Comparison of ENCODE assay signal across 10 cellular contexts in the genomic region with DNA sequence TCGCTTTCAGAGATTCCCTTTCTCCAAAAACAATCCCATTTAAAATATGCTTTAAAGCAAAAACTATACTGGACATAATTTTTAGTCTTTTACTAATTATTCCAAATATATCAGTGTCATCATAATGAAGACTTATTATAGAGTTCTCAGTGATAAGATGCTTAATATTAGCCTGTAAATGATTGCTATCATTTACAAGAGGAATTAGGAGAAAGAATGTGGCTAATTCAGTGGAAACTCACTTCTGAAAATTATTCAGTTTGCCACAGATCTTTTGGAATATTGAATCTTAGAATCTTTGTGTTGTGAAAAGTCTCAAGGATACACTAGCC. TPM values are rescaled to one million over a fixed set of nuclear protein-coding genes. Genes with fewer than 3 reads are reported as not detected.
DNase-seq lines count a peak whose midpoint lies in the region; ATAC-seq and TF ChIP-seq lines count a peak whose summit lies in the region.
"Had no signal": no experiment of that assay in that cellular context is flagged by ENCODE, and none has a peak within 500 bp of the region (broad histone marks: within the 10 kb centered on the region; RNA-seq: fewer than 3 reads in every experiment).

No MANE protein-coding gene starts in this region.

- H3K9me2 ChIP-seq in OCI-LY7 (ENCODE audit: insufficient read depth, low read length): no peaks in the 10 kb centered on the region

- H3K27ac ChIP-seq in C4-2B (no peak overlapping the region), OCI-LY7 (ENCODE audit: low read depth, low read length, poor library complexity, severe bottlenecking) (no peak overlapping the region), colonic mucosa (no peak overlapping the region)
- H3K27ac ChIP-seq: BLaER1 had no signal

- peaks cover 6% of the 10 kb centered on the region for H3K4me1 ChIP-seq in OCI-LY7 (ENCODE audit: insufficient read depth, low read length, poor library complexity, severe bottlenecking)
- H3K4me1 ChIP-seq in colonic mucosa: peaks cover 7% of the 10 kb centered on the region

- no peaks in the 10 kb centered on the region for H3K79me2 ChIP-seq in OCI-LY7 (ENCODE audit: insufficient read depth, low read depth, low read length)

- no peaks in the 10 kb centered on the region for H3K4me1 Mint-ChIP-seq in type B pancreatic cell (ENCODE audit: unreplicated experiment)

- BruUV-seq in OCI-LY7 (replicated peaks; lab: Mats Ljungman, UMichigan): no TSS peak

- no peak overlapping the region for H3K4me2 ChIP-seq in OCI-LY7 (ENCODE audit: low read length)
- H3K4me2 ChIP-seq: BLaER1 had no signal

- TF ChIP-seq CTCF in C4-2B (conservative IDR thresholded peaks at IDR 0.05) (peak; percentile 74), OCI-LY7 (conservative IDR thresholded peaks at IDR 0.05; ENCODE audit: low read length) (peak; percentile 23; the same call in 1 of the 2 replicates), colonic mucosa (IDR thresholded peaks at IDR 0.05) (peak; percentile 18), type B pancreatic cell (conservative IDR thresholded peaks at IDR 0.05) (peak; percentile 55)

- H3K27me3 Mint-ChIP-seq in type B pancreatic cell: no peaks in the 10 kb centered on the region

- intact Hi-C loops in OCI-LY7 (cut with micrococcal nuclease; ENCODE audit: unreplicated experiment): loop anchor here (1.0 to 5.0 kb wide), 5 partner anchors 66 to 880 kb away; a partner anchor contains a TSS
- intact Hi-C loops in colonic mucosa (cut with DNase I): loop anchor here (2.0 to 5.0 kb wide), 3 partner anchors 66 to 205 kb away; no protein-coding TSS in a partner anchor

- no peak overlapping the region for H3K4me3 Mint-ChIP-seq in type B pancreatic cell

- no peaks in the 10 kb centered on the region for H3K36me3 ChIP-seq in OCI-LY7 (ENCODE audit: insufficient read depth, low read length)
- H3K36me3 ChIP-seq in colonic mucosa: no peaks in the 10 kb centered on the region
- H3K36me3 ChIP-seq: BLaER1 had no signal

- H4K20me1 ChIP-seq in OCI-LY7 (ENCODE audit: insufficient read depth, low read length): no peaks in the 10 kb centered on the region
- H4K20me1 ChIP-seq: BLaER1 had no signal

- DNase-seq in OCI-LY7 (ENCODE audit: low spot score) (no peak), colonic mucosa (no peak), type B pancreatic cell (ENCODE audit: extremely low spot score, unreplicated experiment) (no peak), NOMO-1 treated with dmso at 0.1 percent for 144 hours (lab: John Stamatoyannopoulos, UW; ENCODE audit: unreplicated experiment) (no peak)
- DNase-seq: NCI-H1417 treated with DMSO at 0.1 percent for 48 hours had no signal

- H3K4me3 ChIP-seq in OCI-LY7 (ENCODE audit: low read depth, low read length, poor library complexity, severe bottlenecking) (no peak overlapping the region), colonic mucosa (no peak overlapping the region)
- H3K4me3 ChIP-seq: BLaER1, GM12878 had no signal

- no peak overlapping the region for H2AFZ ChIP-seq in OCI-LY7 (ENCODE audit: low read length)

- H3K9ac ChIP-seq in colonic mucosa (ENCODE audit: low read depth in 2 of 2, low read length in 2 of 2): no peak overlapping the region
- H3K9ac ChIP-seq: BLaER1 had no signal

- ATAC-seq in GM19035 (IDR thresholded peaks at IDR 0.05; ENCODE audit: unreplicated experiment) (no peak), HG03469 (IDR thresholded peaks at IDR 0.05; ENCODE audit: unreplicated experiment) (no peak)

- CTCF ChIA-PET in OCI-LY7 (lab: Charles Lee; ENCODE audit: unreplicated experiment): no interaction called here

- H3K27me3 ChIP-seq in colonic mucosa: no peaks in the 10 kb centered on the region
- H3K27me3 ChIP-seq: BLaER1 had no signal

- H3K36me3 Mint-ChIP-seq in type B pancreatic cell: no peaks in the 10 kb centered on the region

- H3K9me3 Mint-ChIP-seq in type B pancreatic cell: no peaks in the 10 kb centered on the region

- H3K9me3 ChIP-seq in OCI-LY7 (ENCODE audit: low read length): no peaks in the 10 kb centered on the region
- H3K9me3 ChIP-seq in colonic mucosa: no peaks in the 10 kb centered on the region

- POLR2A ChIA-PET in OCI-LY7 (lab: Charles Lee): interaction anchor here (1.4 to 3.7 kb wide), 2 partner anchors 64 to 77 kb away, joined by 4 to 11 read pairs; no protein-coding TSS in a partner anchor

- H3K27ac Mint-ChIP-seq in type B pancreatic cell: no peak overlapping the region

RNA-seq across cellular contexts. Expression of a gene that starts 24.7 kb away (rescaled TPM):
- total RNA-seq in OCI-LY7 (2014; rRNA removed; shearing (Covaris generic)): 26.7 and 80.5 TPM in 2 replicates
- total RNA-seq in OCI-LY7 (2022) (49.3 and 52.9 TPM in 2 replicates), colonic mucosa (10 to 100 TPM; 52.8 to 89.6 TPM), type B pancreatic cell (ENCODE audit: low replicate concordance) (17.8 and 18.7 TPM in 2 replicates)

Comparison
In these comparisons a context has a peak if more than half of its experiments do, and no peak if none do; other contexts are left out.
1. CTCF ChIP-seq: peak in every context shown above with its lines; median percentile 74 in C4-2B; 55 in type B pancreatic cell; 23 in OCI-LY7; 18 in colonic mucosa.